Comparison of ENCODE assay signal across 20 cellular contexts in genomic region chr2:139626128-139626527, GRCh38.
DNase-seq lines count a peak whose midpoint lies in the region; ATAC-seq, FAIRE-seq and TF ChIP-seq lines count a peak whose summit lies in the region.
"Had no signal": no experiment of that assay in that cellular context is flagged by ENCODE, and none has a peak within 500 bp of the region (broad histone marks: within the 10 kb centered on the region; RNA-seq: fewer than 3 reads in every experiment).

No MANE protein-coding gene starts in this region.

- no peak overlapping the region for H3K4me3 ChIP-seq in A549
- no peak overlapping the region for H3K4me3 ChIP-seq in HUES6 (ENCODE audit: low read depth, low read length)
- no peak overlapping the region for H3K4me3 ChIP-seq in K562
- H3K4me3 ChIP-seq: BLaER1 treated with 17β-estradiol and CSF1 and Interleukin-3, amounts not matched to agents 10 nM and 100 nM had no signal

- TF ChIP-seq POLR2A in A549 (IDR thresholded peaks at IDR 0.05; ENCODE audit: low read length) (no peak), K562 (conservative IDR thresholded peaks at IDR 0.05) (no peak)

- H2AFZ ChIP-seq in K562 (ENCODE audit: low read depth, low read length), result no peak overlapping the region

- DNase-seq in A549 (ENCODE audit: low read depth in 1 of 2, low spot score in 1 of 2) (no peak), K562 (ENCODE audit: extremely low read depth in 1 of 4, low spot score in 3 of 4) (no peak), anterior cingulate cortex (lab: John Stamatoyannopoulos, UW) (no peak)
- DNase-seq: 8988T; AML-193; Caco-2; Calu3; CD4-positive, alpha-beta T cell; CD8-positive, alpha-beta T cell; DMS79 treated with DMSO at 0.1 percent for 48 hours; GF-D8 had no signal

- TF ChIP-seq RAD21 in A549 (conservative IDR thresholded peaks at IDR 0.05 in 1 of 2, IDR thresholded peaks at IDR 0.05 in 1 of 2), result no peak
- no peak for TF ChIP-seq RAD21 in K562 (CRISPR knock-in tag; conservative IDR thresholded peaks at IDR 0.05 in 1 of 2, IDR thresholded peaks at IDR 0.05 in 1 of 2)

- CTCF ChIA-PET in A549 (lab: Yijun Ruan, JAX) (no interaction called here), K562 (lab: Yijun Ruan, JAX; ENCODE audit: low intra/inter-chr PET ratio) (no interaction called here)

- intact Hi-C loops in K562 (cut with micrococcal nuclease), result no loop called here

- no peaks in the 10 kb centered on the region for H3K9me1 ChIP-seq in K562 (ENCODE audit: control insufficient read depth, insufficient read depth, low read length)

- no peak for ATAC-seq in A549
- ATAC-seq in K562, result no peak
- no peak for ATAC-seq in HG02870 (IDR thresholded peaks at IDR 0.05; ENCODE audit: unreplicated experiment)
- ATAC-seq: CD8-positive, alpha-beta T cell had no signal

- no peaks in the 10 kb centered on the region for H3K79me2 ChIP-seq in K562 (ENCODE audit: control insufficient read depth, insufficient read depth, low read length)

- TF ChIP-seq CTCF in A549 (IDR thresholded peaks at IDR 0.05), result no peak
- TF ChIP-seq CTCF in K562 (IDR thresholded peaks at IDR 0.05 in 2 of 3, conservative IDR thresholded peaks at IDR 0.05 in 1 of 3; ENCODE audit: insufficient read depth in 2 of 3, low read depth in 1 of 3, low read length in 3 of 3), result no peak

- in situ Hi-C loops in K562 (cut with MboI), result no loop called here

- H3K4me2 ChIP-seq in A549 (no peak overlapping the region), K562 (ENCODE audit: insufficient read depth, low read length) (no peak overlapping the region)
- H3K4me2 ChIP-seq: BLaER1 treated with 17β-estradiol and CSF1 and Interleukin-3, amounts not matched to agents 10 nM and 100 nM had no signal

- TF ChIP-seq EP300 in A549 (IDR thresholded peaks at IDR 0.05), result no peak
- no peak for TF ChIP-seq EP300 in K562 (IDR thresholded peaks at IDR 0.05; ENCODE audit: low read length)

- H3K9me3 ChIP-seq in A549 (no peaks in the 10 kb centered on the region), HUES6 (ENCODE audit: control insufficient read depth, insufficient read depth, low read depth, low read length) (no peaks in the 10 kb centered on the region), K562 (replicated peaks; ENCODE audit: control insufficient read depth, insufficient read depth, low read depth, low read length) (no peaks in the 10 kb centered on the region; the same call in 1 of the 2 replicates)
- H3K9me3 ChIP-seq: Caco-2 had no signal

- H4K20me1 ChIP-seq in K562 (replicated peaks; ENCODE audit: control insufficient read depth, insufficient read depth, low read length), result no peaks in the 10 kb centered on the region
- H4K20me1 ChIP-seq: BLaER1 treated with 17β-estradiol and CSF1 and Interleukin-3, amounts not matched to agents 10 nM and 100 nM had no signal

- H3K36me3 ChIP-seq in HUES6 (ENCODE audit: control insufficient read depth, insufficient read depth, low read length) (no peaks in the 10 kb centered on the region), K562 (ENCODE audit: control insufficient read depth, insufficient read depth, low read length) (no peaks in the 10 kb centered on the region)
- H3K36me3 ChIP-seq: BLaER1 treated with 17β-estradiol and CSF1 and Interleukin-3, amounts not matched to agents 10 nM and 100 nM had no signal

- WGBS in A549 (ENCODE audit: missing lambda C conversion rate), result 10% methylated on average over 3 of the region's 3 CpGs
- WGBS in K562 (ENCODE audit: insufficient coverage, low coverage, missing lambda C conversion rate), result 0% methylated on average over 3 of the region's 3 CpGs

- H3K27me3 ChIP-seq in HUES6 (ENCODE audit: control insufficient read depth, insufficient read depth, low read length) (no peaks in the 10 kb centered on the region), K562 (ENCODE audit: control insufficient read depth in 2 of 2, insufficient read depth in 2 of 2, low read length in 2 of 2) (no peaks in the 10 kb centered on the region)
- H3K27me3 ChIP-seq: BLaER1 treated with 17β-estradiol and CSF1 and Interleukin-3, amounts not matched to agents 10 nM and 100 nM had no signal

- no peak for FAIRE-seq in A549 (lab: Jason Lieb, UNC)
- no peak for FAIRE-seq in K562 (lab: Jason Lieb, UNC)
- FAIRE-seq: A204.1, D721Med, G401.6, GM12891, GM19239 had no signal

- no peak overlapping the region for H3K9ac ChIP-seq in HUES6 (ENCODE audit: low read length)
- H3K9ac ChIP-seq in K562 (ENCODE audit: insufficient read depth in 1 of 2, low read depth in 2 of 2, low read length in 2 of 2), result no peak overlapping the region
- H3K9ac ChIP-seq: BLaER1 treated with 17β-estradiol and CSF1 and Interleukin-3, amounts not matched to agents 10 nM and 100 nM had no signal

- POLR2A ChIA-PET in A549 (lab: Yijun Ruan, JAX), result no interaction called here
- POLR2A ChIA-PET in K562 (lab: Yijun Ruan, JAX), result no interaction called here

- H3K27ac ChIP-seq in A549 (no peak overlapping the region), HUES6 (ENCODE audit: low read depth, low read length) (peak overlapping the region; percentile 3; the same call in 1 of the 2 replicates), K562 (ENCODE audit: extremely low read depth, low read depth, low read length) (no peak overlapping the region)
- H3K27ac ChIP-seq: BLaER1 treated with 17β-estradiol and CSF1 and Interleukin-3, amounts not matched to agents 10 nM and 100 nM; C4-2B had no signal

- BruUV-seq in K562 (replicated peaks; lab: Mats Ljungman, UMichigan), result no TSS peak

- H3K4me1 ChIP-seq in A549, result no peaks in the 10 kb centered on the region
- peaks cover 5% of the 10 kb centered on the region; the same call in 1 of the 2 replicates for H3K4me1 ChIP-seq in HUES6 (ENCODE audit: control insufficient read depth, insufficient read depth, low read length)
- no peaks in the 10 kb centered on the region for H3K4me1 ChIP-seq in K562 (replicated peaks in 1 of 2; ENCODE audit: control insufficient read depth in 2 of 2, insufficient read depth in 2 of 2, low read length in 2 of 2)
- H3K4me1 ChIP-seq: BLaER1 treated with 17β-estradiol and CSF1 and Interleukin-3, amounts not matched to agents 10 nM and 100 nM; Caco-2 had no signal

TF ChIP-seq in A549, 52 proteins besides CTCF, POLR2A, EP300 and RAD21 (continues in another document):
- TF ChIP-seq MAFK (IDR thresholded peaks at IDR 0.05; ENCODE audit: partially characterized antibody), result peak; percentile 54
- TF ChIP-seq HDAC2 (IDR thresholded peaks at IDR 0.05), result no peak
- TF ChIP-seq, protein P1, sequence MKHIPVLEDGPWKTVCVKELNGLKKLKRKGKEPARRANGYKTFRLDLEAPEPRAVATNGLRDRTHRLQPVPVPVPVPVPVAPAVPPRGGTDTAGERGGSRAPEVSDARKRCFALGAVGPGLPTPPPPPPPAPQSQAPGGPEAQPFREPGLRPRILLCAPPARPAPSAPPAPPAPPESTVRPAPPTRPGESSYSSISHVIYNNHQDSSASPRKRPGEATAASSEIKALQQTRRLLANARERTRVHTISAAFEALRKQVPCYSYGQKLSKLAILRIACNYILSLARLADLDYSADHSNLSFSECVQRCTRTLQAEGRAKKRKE (CRISPR knock-in tag; IDR thresholded peaks at IDR 0.05; ENCODE audit: low read depth), result no peak
- TF ChIP-seq HOXB5 (CRISPR knock-in tag; IDR thresholded peaks at IDR 0.05), result no peak
- TF ChIP-seq NPAS2 (CRISPR knock-in tag; IDR thresholded peaks at IDR 0.05; ENCODE audit: borderline replicate concordance), result no peak
- TF ChIP-seq, protein P2, sequence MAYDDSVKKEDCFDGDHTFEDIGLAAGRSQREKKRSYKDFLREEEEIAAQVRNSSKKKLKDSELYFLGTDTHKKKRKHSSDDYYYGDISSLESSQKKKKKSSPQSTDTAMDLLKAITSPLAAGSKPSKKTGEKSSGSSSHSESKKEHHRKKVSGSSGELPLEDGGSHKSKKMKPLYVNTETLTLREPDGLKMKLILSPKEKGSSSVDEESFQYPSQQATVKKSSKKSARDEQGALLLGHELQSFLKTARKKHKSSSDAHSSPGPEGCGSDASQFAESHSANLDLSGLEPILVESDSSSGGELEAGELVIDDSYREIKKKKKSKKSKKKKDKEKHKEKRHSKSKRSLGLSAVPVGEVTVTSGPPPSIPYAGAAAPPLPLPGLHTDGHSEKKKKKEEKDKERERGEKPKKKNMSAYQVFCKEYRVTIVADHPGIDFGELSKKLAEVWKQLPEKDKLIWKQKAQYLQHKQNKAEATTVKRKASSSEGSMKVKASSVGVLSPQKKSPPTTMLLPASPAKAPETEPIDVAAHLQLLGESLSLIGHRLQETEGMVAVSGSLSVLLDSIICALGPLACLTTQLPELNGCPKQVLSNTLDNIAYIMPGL (CRISPR knock-in tag; IDR thresholded peaks at IDR 0.05; ENCODE audit: borderline replicate concordance), result no peak
- no peak for TF ChIP-seq JUN (IDR thresholded peaks at IDR 0.05)
- no peak for TF ChIP-seq MYC (IDR thresholded peaks at IDR 0.05; ENCODE audit: borderline replicate concordance, low read length)

TF ChIP-seq in K562, 482 proteins besides CTCF, POLR2A, EP300 and RAD21:
- no peak for TF ChIP-seq ELF1 (tag; IDR thresholded peaks at IDR 0.05)
- peak; percentile 22; the same call in 1 of the 2 replicates for TF ChIP-seq ZNF316 (IDR thresholded peaks at IDR 0.05)
- no peak for TF ChIP-seq RBFOX2 (IDR thresholded peaks at IDR 0.05; ENCODE audit: low read depth, low read length)
- no peak for TF ChIP-seq CAMTA2 (CRISPR knock-in tag; conservative IDR thresholded peaks at IDR 0.05)
TF ChIP-seq in K562: peak in this region for 1.

Comparison
In these comparisons a context has a peak if more than half of its experiments do, and no peak if none do; other contexts are left out.
1. Of the 35 proteins assayed by ChIP-seq in both K562 and A549: peak only in K562: none; only in A549: MAFK; in both: none; in neither: 34.